8 cellular contexts compared by ENCODE assay signal in the genomic region with DNA sequence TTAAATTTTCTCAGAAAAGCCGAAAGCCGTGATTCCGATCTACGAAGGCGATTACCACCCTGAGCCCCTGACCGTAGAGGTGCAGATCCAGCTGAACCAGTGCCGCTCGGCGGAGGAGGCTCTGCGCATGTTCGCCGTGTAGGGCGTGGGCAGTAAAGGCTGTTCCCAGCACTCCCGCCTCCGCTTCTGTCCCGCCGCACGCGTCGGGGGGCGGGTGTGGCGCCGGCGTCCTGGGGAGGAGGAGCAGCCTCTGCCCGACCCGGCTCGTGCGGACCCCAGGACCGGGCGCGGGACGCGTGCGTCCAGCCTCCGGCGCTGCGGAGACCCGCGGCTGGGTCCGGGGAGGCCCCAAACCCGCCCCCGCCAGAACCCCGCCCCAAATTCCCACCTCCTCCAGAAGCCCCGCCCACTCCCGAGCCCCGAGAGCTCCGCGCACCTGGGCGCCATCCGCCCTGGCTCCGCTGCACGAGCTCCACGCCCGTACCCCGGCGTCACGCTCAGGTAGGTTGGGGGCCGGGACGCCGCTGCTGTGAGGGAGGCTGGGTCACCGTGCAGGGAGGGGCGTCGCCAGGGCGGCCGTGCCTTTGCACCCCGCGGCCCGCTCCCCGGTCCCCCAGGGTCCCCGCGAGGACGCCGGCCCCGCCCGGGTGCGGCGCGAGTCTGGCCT. TPM values are rescaled to one million over a fixed set of nuclear protein-coding genes. Genes with fewer than 3 reads are reported as not detected.
DNase-seq lines count a peak whose midpoint lies in the region; ATAC-seq and TF ChIP-seq lines count a peak whose summit lies in the region.

A gene (plus strand): TSS at position 409 of the 667 bp plus-strand sequence. CDS start 910 bp downstream, outside the sequence.

- no peak for TF ChIP-seq POLR2A in right lobe of liver (IDR thresholded peaks at IDR 0.05)

- H3K4me1 ChIP-seq in right lobe of liver = peaks cover 0 to 16% (median 0%) of the 10 kb centered on the region in 4 donors

- intact Hi-C loops in right lobe of liver (cut with DNase I) = no loop called here

- DNase-seq in NCI-H1092 treated with DMSO at 0.1 percent for 48 hours (lab: John Stamatoyannopoulos, UW) (peak; percentile 18), cerebellum (ENCODE audit: low spot score) (peak; percentile 87), right lobe of liver (peak in 2 of 3 donors; percentile 64 to 71), SKM-1 (lab: John Stamatoyannopoulos, UW; ENCODE audit: unreplicated experiment) (no peak), H4 (ENCODE audit: low spot score) (no peak)
- peak; percentile 58 for DNase-seq in activated CD4-positive, alpha-beta T cell treated with anti-CD3 and anti-CD28 coated beads for 1 hour
- peak; percentile 67 to 86 for DNase-seq in stimulated activated CD4-positive, alpha-beta T cell treated with anti-CD3 and anti-CD28 coated beads, Interleukin-4, amount 100 ng/mL, for 4 hours

- 0% methylated on average over 8 of the region's 78 CpGs for WGBS in right lobe of liver (ENCODE audit: insufficient coverage, low coverage, low lambda C conversion rate, missing lambda C conversion rate)

- no peaks in the 10 kb centered on the region for H3K9me3 ChIP-seq in right lobe of liver

- H3K36me3 ChIP-seq in right lobe of liver = peaks cover 0 to 13% (median 3%) of the 10 kb centered on the region in 4 donors

- peaks cover 0 to 9% of the 10 kb centered on the region in 2 donors for H3K27me3 ChIP-seq in right lobe of liver

- TF ChIP-seq CTCF in right lobe of liver (IDR thresholded peaks at IDR 0.05) = no peak

- peak; percentile 75 to 80 (median 78) for ATAC-seq in right lobe of liver

- H3K4me3 ChIP-seq in GM08714 (ENCODE audit: low read length) (peak within 1 kb of the TSS; percentile 53; the same call in 1 of the 2 replicates), right lobe of liver (peak within 1 kb of the TSS; percentile 49 to 66 (median 52))

- H3K27ac ChIP-seq in right lobe of liver = no peak within 1 kb of the TSS

RNA-seq across cellular contexts. Expression of the gene that starts here (rescaled TPM):
- total RNA-seq in cerebellum (8.3 TPM), right lobe of liver (under 1 TPM in 2 of 6 experiments, not detected in 4; 0.42 to 0.43 TPM)
- 0.29 TPM in 1 of 2 replicates, not detected in the other for total RNA-seq in H4 (2014; rRNA removed; shearing (Covaris generic))

Comparison
In these comparisons a context has a peak if more than half of its experiments do, and no peak if none do; other contexts are left out.
1. Peak in DNase-seq, ATAC-seq and H3K4me3 ChIP-seq in right lobe of liver; RNA of the gene not detected or under 1 TPM.
2. DNase-seq: peak in NCI-H1092 treated with DMSO at 0.1 percent for 48 hours (single experiment), activated CD4-positive, alpha-beta T cell treated with anti-CD3 and anti-CD28 coated beads for 1 hour (single experiment), cerebellum (single experiment) and stimulated activated CD4-positive, alpha-beta T cell treated with anti-CD3 and anti-CD28 coated beads, Interleukin-4, amount 100 ng/mL, for 4 hours (2 of 2); none in SKM-1 (single experiment) and H4 (single experiment).